ENCODE assay signal across 14 cellular contexts in genomic region chr5:116738948-116739339, GRCh38.
DNase-seq lines count a peak whose midpoint lies in the region; ATAC-seq and TF ChIP-seq lines count a peak whose summit lies in the region.
"Had no signal": no experiment of that assay in that cellular context is flagged by ENCODE, and none has a peak within 500 bp of the region (broad histone marks: within the 10 kb centered on the region; RNA-seq: fewer than 3 reads in every experiment).

No MANE protein-coding gene starts in this region.

- no peak overlapping the region for H3K27ac ChIP-seq in H9 (ENCODE audit: insufficient read length, low read depth, low read length)
- H3K27ac ChIP-seq: KMS-11 had no signal

- peak; percentile 24 for DNase-seq in NCI-H69 (lab: John Stamatoyannopoulos, UW)
- peak; percentile 24 for DNase-seq in astrocyte of the spinal cord (ENCODE audit: low read depth, low spot score)
- no peak for DNase-seq in left ventricle myocardium superior
- DNase-seq in H9, result no peak
- DNase-seq in stimulated activated CD4-positive, alpha-beta T cell treated with anti-CD3 and anti-CD28 coated beads, Interleukin-2, amount 100 ng/mL, for 48 hours, result no peak
- DNase-seq in activated CD4-positive, alpha-beta T cell treated with anti-CD3 and anti-CD28 coated beads for 4 hours, result no peak
- DNase-seq: CD8-positive, alpha-beta memory T cell; DMS 273 treated with DMSO at 0.1 percent for 48 hours; MM.1S; NCI-H1105 treated with DMSO at 0.1 percent for 48 hours; NCI-H187 treated with DMSO at 0.1 percent for 48 hours had no signal

- no peaks in the 10 kb centered on the region for H3K4me1 ChIP-seq in skeletal muscle satellite cell (ENCODE audit: control insufficient read depth, insufficient read depth, low read length)
- peaks cover 3% of the 10 kb centered on the region; the same call in 1 of the 2 replicates for H3K4me1 ChIP-seq in H9 (ENCODE audit: insufficient read depth, low read length)

- H3K4me2 ChIP-seq in skeletal muscle satellite cell (ENCODE audit: low read length) (peak overlapping the region; percentile 53), H9 (ENCODE audit: insufficient read depth, insufficient read length, low read length) (no peak overlapping the region)
- H3K4me2 ChIP-seq: KMS-11 had no signal

- peaks cover 33 to 48% of the 10 kb centered on the region in 2 experiments for H3K4me1 Mint-ChIP-seq in H9
- H3K4me1 Mint-ChIP-seq: CD8-positive, alpha-beta memory T cell had no signal

- no peak overlapping the region for H4K8ac ChIP-seq in H9 (replicated peaks; ENCODE audit: insufficient read length, low read depth, low read length)

- no peak overlapping the region for H3K4ac ChIP-seq in H9 (ENCODE audit: low read depth, low read length)

- no peaks in the 10 kb centered on the region for H3K79me2 ChIP-seq in H9 (ENCODE audit: insufficient read depth, low read length)

- ATAC-seq in left ventricle myocardium superior (peak; percentile 67), HG02623 (IDR thresholded peaks at IDR 0.05; ENCODE audit: unreplicated experiment) (no peak)

- in situ Hi-C loops in astrocyte of the spinal cord (cut with HindIII; ENCODE audit: low sequenced_read_pairs), result no loop called here

- H3K18ac ChIP-seq in H9 (ENCODE audit: insufficient read length, low read depth, low read length), result no peak overlapping the region

- no peak overlapping the region for H2BK120ac ChIP-seq in H9 (ENCODE audit: low read depth, low read length, poor library complexity, severe bottlenecking)

- H3K27me3 ChIP-seq in skeletal muscle satellite cell (ENCODE audit: control insufficient read depth, insufficient read depth, low read length) (no peaks in the 10 kb centered on the region), H9 (ENCODE audit: insufficient read depth, low read length) (no peaks in the 10 kb centered on the region)

- H2BK15ac ChIP-seq in H9 (ENCODE audit: low read depth, low read length), result no peak overlapping the region

- H4K5ac ChIP-seq in H9 (ENCODE audit: insufficient read length, low read depth, low read length), result no peak overlapping the region

- WGBS in H9 (ENCODE audit: extremely low coverage, insufficient read length, low lambda C conversion rate), result no CpG with 5 or more reads among the region's 3 CpGs

- intact Hi-C loops in left ventricle myocardium superior (cut with micrococcal nuclease), result no loop called here

- peaks cover 5 to 7% (median 6%) of the 10 kb centered on the region in 3 experiments; a peak in 6 of 7 replicates for H3K36me3 Mint-ChIP-seq in H9 (ENCODE audit: insufficient read depth in 1 of 3, low read depth in 3 of 3)
- H3K36me3 Mint-ChIP-seq: CD8-positive, alpha-beta memory T cell had no signal

- H3K9me3 ChIP-seq in skeletal muscle satellite cell (replicated peaks; ENCODE audit: low read length), result no peaks in the 10 kb centered on the region
- no peaks in the 10 kb centered on the region for H3K9me3 ChIP-seq in H9 (ENCODE audit: control insufficient read depth, low read depth, low read length)

- no peaks in the 10 kb centered on the region for H3K23me2 ChIP-seq in H9 (ENCODE audit: insufficient read length, low read depth, low read length, poor library complexity, severe bottlenecking)

- H3K79me1 ChIP-seq in H9 (ENCODE audit: insufficient read depth, low read depth, low read length, poor library complexity, severe bottlenecking), result no peaks in the 10 kb centered on the region

- no peak overlapping the region for H2BK12ac ChIP-seq in H9 (ENCODE audit: insufficient read length, low read depth, low read length)

- no peak overlapping the region for H4K91ac ChIP-seq in H9 (ENCODE audit: insufficient read length, low read depth, low read length)

- H3K27ac Mint-ChIP-seq in H9, result no peak overlapping the region
- H3K27ac Mint-ChIP-seq: CD8-positive, alpha-beta memory T cell had no signal

- no peak overlapping the region for H3K4me3 ChIP-seq in astrocyte of the spinal cord (ENCODE audit: low read depth, low read length)
- no peak overlapping the region for H3K4me3 ChIP-seq in skeletal muscle satellite cell (ENCODE audit: low read length)

- H2AK5ac ChIP-seq in H9 (ENCODE audit: insufficient read length, low read length), result no peak overlapping the region

- H3K36me3 ChIP-seq in skeletal muscle satellite cell (ENCODE audit: insufficient read depth, low read length), result no peaks in the 10 kb centered on the region

- no peaks in the 10 kb centered on the region for H3K27me3 Mint-ChIP-seq in H9 (ENCODE audit: low read depth)

- no peak overlapping the region for H3K9ac ChIP-seq in skeletal muscle satellite cell (ENCODE audit: low read depth, low read length)
- H3K9ac ChIP-seq in H9 (ENCODE audit: extremely low read depth, insufficient read length, low read length), result no peak overlapping the region
- H3K9ac ChIP-seq: KMS-11 had no signal

- H4K20me1 ChIP-seq in H9 (ENCODE audit: control insufficient read depth, insufficient read depth, insufficient read length), result no peaks in the 10 kb centered on the region

- H3T11ph ChIP-seq in H9 (ENCODE audit: low read length), result no peak overlapping the region

- H3K4me3 Mint-ChIP-seq in H9, result no peak overlapping the region
- H3K4me3 Mint-ChIP-seq: CD8-positive, alpha-beta memory T cell had no signal

- H2AFZ ChIP-seq in H9 (ENCODE audit: low read length), result no peak overlapping the region

- H2BK20ac ChIP-seq in H9 (ENCODE audit: low read depth, low read length, poor library complexity, severe bottlenecking), result no peak overlapping the region

- TF ChIP-seq CTCF in astrocyte of the spinal cord (IDR thresholded peaks at IDR 0.05; ENCODE audit: low read depth, low read length) (no peak), H9 (conservative IDR thresholded peaks at IDR 0.05) (no peak)

- H2BK5ac ChIP-seq in H9 (ENCODE audit: insufficient read length, low read length), result no peak overlapping the region

- H3K56ac ChIP-seq in H9 (ENCODE audit: insufficient read length, low read depth, low read length), result no peak overlapping the region

- H3K23ac ChIP-seq in H9 (ENCODE audit: insufficient read length, low read depth, low read length), result no peak overlapping the region

- H3K9me3 Mint-ChIP-seq in H9, result peaks cover 6 to 10% of the 10 kb centered on the region in 2 experiments

- no peak overlapping the region for H3K14ac ChIP-seq in H9 (ENCODE audit: insufficient read depth, low read length)

Comparison
In these comparisons a context has a peak if more than half of its experiments do, and no peak if none do; other contexts are left out.
1. DNase-seq: peak in NCI-H69 (single experiment) and astrocyte of the spinal cord (single experiment); none in left ventricle myocardium superior (single experiment), H9 (single experiment), stimulated activated CD4-positive, alpha-beta T cell treated with anti-CD3 and anti-CD28 coated beads, Interleukin-2, amount 100 ng/mL, for 48 hours (0 of 2) and activated CD4-positive, alpha-beta T cell treated with anti-CD3 and anti-CD28 coated beads for 4 hours (0 of 2).